In the genomic region with DNA sequence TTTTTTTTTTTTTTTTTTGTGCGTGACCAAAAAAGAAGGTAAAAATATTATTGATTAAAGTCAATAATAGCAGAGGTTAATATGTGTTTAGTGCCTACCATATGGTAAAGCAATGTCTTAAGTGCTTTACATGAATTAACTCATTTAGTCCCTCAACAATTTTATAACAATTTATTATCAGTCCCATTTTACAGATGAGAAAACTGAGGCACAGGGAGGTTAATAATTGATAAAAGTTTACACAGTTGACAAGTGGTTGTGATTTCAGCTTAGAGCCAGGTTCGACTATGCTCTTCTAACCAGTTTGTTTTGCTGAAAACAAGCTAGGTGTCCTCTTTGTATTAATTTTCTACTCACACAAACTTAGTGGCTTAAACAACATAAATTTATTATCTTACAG, we compare ENCODE assay signal across 33 cellular contexts.
"Had no signal": no experiment of that assay in that cellular context is flagged by ENCODE, and none has a peak within 500 bp of the region (broad histone marks: within the 10 kb centered on the region; RNA-seq: fewer than 3 reads in every experiment).

No MANE protein-coding gene starts in this region.

- H3K27me3 ChIP-seq: adrenal gland, ascending aorta, body of pancreas, brain microvascular endothelial cell, breast epithelium, cardiac muscle cell had no signal

- FAIRE-seq: bronchial epithelial cell had no signal

- H3K4me3 ChIP-seq: adrenal gland, ascending aorta, body of pancreas, breast epithelium, cardiac muscle cell had no signal

- H3K36me3 ChIP-seq: adrenal gland, brain microvascular endothelial cell, breast epithelium, cardiac muscle cell had no signal

- H3K27ac ChIP-seq: adrenal gland, ascending aorta, body of pancreas, brain microvascular endothelial cell, breast epithelium, cardiac muscle cell had no signal

- H3K9me3 ChIP-seq: adrenal gland, body of pancreas had no signal

- DNase-seq: activated effector memory CD4-positive, alpha-beta T cell treated with anti-CD3 and anti-CD28 coated beads, Interleukin-2, amount 50 U/mL, for 16 hours; activated effector memory CD4-positive, alpha-beta T cell treated with Interleukin-2 at 50 U/mL for 16 hours; activated gamma-delta T cell; activated gamma-delta T cell treated with Interleukin-2 at 50 U/mL for 16 hours; activated naive CD4-positive, alpha-beta T cell; activated naive CD4-positive, alpha-beta T cell treated with anti-CD3 and anti-CD28 coated beads for 36 hours; activated naive CD4-positive, alpha-beta T cell treated with anti-CD3 and anti-CD28 coated beads, Interleukin-2, amount 10 ng/mL, durations not matched to agents 7 days and 5 days; activated naive CD4-positive, alpha-beta T cell treated with anti-CD3 and anti-CD28 coated beads, Interleukin-2, amount 50 U/mL, for 16 hours; activated naive CD4-positive, alpha-beta T cell treated with Interleukin-2 at 50 U/mL for 16 hours; activated naive CD8-positive, alpha-beta T cell treated with anti-CD3 and anti-CD28 coated beads for 36 hours; activated naive CD8-positive, alpha-beta T cell treated with anti-CD3 and anti-CD28 coated beads, Interleukin-2, amount 10 ng/mL, durations not matched to agents 7 days and 5 days; activated naive CD8-positive, alpha-beta T cell treated with anti-CD3 and anti-CD28 coated beads, Interleukin-2, amount 50 U/mL, for 24 hours; activated T-cell treated with anti-CD3 and anti-CD28 coated beads, Interleukin-2, amount 50 U/mL, for 1 hour; activated T-cell treated with anti-CD3 and anti-CD28 coated beads, Interleukin-2, amount 50 U/mL, for 24 hours; activated T-cell treated with anti-CD3 and anti-CD28 coated beads, Interleukin-2, amount 50 U/mL, for 4 hours; activated T-cell treated with anti-CD3 and anti-CD28 coated beads, Interleukin-2, amount 50 U/mL, for 48 hours; activated T-cell treated with anti-CD3 and anti-CD28 coated beads, Interleukin-2, amount 50 U/mL, for 72 hours; adrenal gland; amniotic stem cell; amygdala; anterior cingulate cortex; aorta; body of pancreas; brain microvascular endothelial cell; caudate nucleus; central memory CD4-positive, alpha-beta T cell; cerebellar nuclear complex had no signal

- ATAC-seq: activated naive CD4-positive, alpha-beta T cell treated with anti-CD3 and anti-CD28 coated beads, Interleukin-2, amount 50 U/mL, for 72 hours; activated naive CD8-positive, alpha-beta T cell treated with anti-CD3 and anti-CD28 coated beads, Interleukin-2, amount 50 U/mL, for 24 hours; activated T-cell treated with anti-CD3 and anti-CD28 coated beads, Interleukin-2, amount 50 U/mL, for 4 hours; activated T-cell treated with anti-CD3 and anti-CD28 coated beads, Interleukin-2, amount 50 U/mL, for 72 hours; activated T-helper 17 cell treated with anti-CD3 and anti-CD28 coated beads, Interleukin-2, amount 50 U/mL, for 72 hours; body of pancreas had no signal

- H3K4me1 ChIP-seq: adrenal gland, ascending aorta, breast epithelium had no signal
